ENCODE assay signal across 8 cellular contexts in genomic region chr11:35141034-35141433, GRCh38. TPM values are rescaled to one million over a fixed set of nuclear protein-coding genes. Genes with fewer than 3 reads are reported as not detected.
DNase-seq lines count a peak whose midpoint lies in the region; ATAC-seq and TF ChIP-seq lines count a peak whose summit lies in the region.

No MANE protein-coding gene starts in this region.

- in situ Hi-C loops in gastrocnemius medialis (cut with MboI; ENCODE audit: low sequenced_read_pairs in 4 of 4) = loop anchor here in 1 of 4 donors (25.0 kb wide), 1 partner anchor 154 kb away; no protein-coding TSS in a partner anchor

- POLR2A ChIA-PET in SK-N-SH (lab: Yijun Ruan, JAX) = no interaction called here

- TF ChIP-seq CTCF in GM06990 (IDR thresholded peaks at IDR 0.05; ENCODE audit: insufficient read depth, low read length, poor library complexity, severe bottlenecking) = no peak
- no peak for TF ChIP-seq CTCF in SK-N-SH (IDR thresholded peaks at IDR 0.05)
- TF ChIP-seq CTCF in gastrocnemius medialis (IDR thresholded peaks at IDR 0.05 in 4 of 5, conservative IDR thresholded peaks at IDR 0.05 in 1 of 5) = no peak

- H3K9me3 ChIP-seq in SK-N-SH = no peaks in the 10 kb centered on the region
- H3K9me3 ChIP-seq in gastrocnemius medialis = no peaks in the 10 kb centered on the region

- peak overlapping the region; percentile 88 for H3K4me2 ChIP-seq in SK-N-SH

- peaks cover 21 to 36% of the 10 kb centered on the region in 2 experiments; a peak in 3 of 4 replicates for H3K4me1 ChIP-seq in SK-N-SH (ENCODE audit: control insufficient read depth in 1 of 2, insufficient read depth in 2 of 2, low read depth in 1 of 2, low read length in 1 of 2)
- peaks cover 4 to 20% of the 10 kb centered on the region in 2 donors for H3K4me1 ChIP-seq in gastrocnemius medialis

- peaks cover 48% of the 10 kb centered on the region for H4K20me1 ChIP-seq in SK-N-SH (ENCODE audit: insufficient read depth)

- DNase-seq in GM06990 (ENCODE audit: extremely low read depth, insufficient read length) (no peak), SK-N-SH (no peak), epithelial cell of prostate (ENCODE audit: low read depth, low spot score) (no peak), gastrocnemius medialis (no peak), NCI-H1092 treated with DMSO at 0.1 percent for 48 hours (lab: John Stamatoyannopoulos, UW) (no peak), posterior cingulate gyrus (no peak)
- DNase-seq in stimulated activated CD4-positive, alpha-beta T cell treated with anti-CD3 and anti-CD28 coated beads, Interleukin-1b, Interleukin-23, amount 100 ng/mL, for 48 hours = no peak

- peaks cover 78% of the 10 kb centered on the region for H3K79me2 ChIP-seq in SK-N-SH (ENCODE audit: insufficient read depth)

- peak overlapping the region; percentile 99 for H3K9ac ChIP-seq in SK-N-SH

- no peaks in the 10 kb centered on the region; the same call in 1 of the 2 replicates for H3K36me3 ChIP-seq in GM06990 (ENCODE audit: control insufficient read depth, insufficient read depth, low read length)
- H3K36me3 ChIP-seq in SK-N-SH (replicated peaks in 1 of 2; ENCODE audit: control insufficient read depth in 1 of 2, insufficient read depth in 2 of 2, low read length in 1 of 2) = peaks cover 0 to 21% of the 10 kb centered on the region in 2 experiments
- H3K36me3 ChIP-seq in gastrocnemius medialis = no peaks in the 10 kb centered on the region

- H3K27ac ChIP-seq in SK-N-SH (ENCODE audit: low read depth in 2 of 2, low read length in 1 of 2) (peak overlapping the region; percentile 19 to 80; a peak in 3 of 4 replicates), epithelial cell of prostate (peak overlapping the region; percentile 97), gastrocnemius medialis (peak overlapping the region; percentile 31 to 82 (median 60))

- no peak for TF ChIP-seq RAD21 in SK-N-SH (IDR thresholded peaks at IDR 0.05; ENCODE audit: low read length)

- CTCF ChIA-PET in SK-N-SH (lab: Yijun Ruan, JAX) = interaction anchor here (1.0 to 1.3 kb wide), 2 partner anchors 8 to 24 kb away, joined by 3 to 6 read pairs; no protein-coding TSS in a partner anchor

- WGBS in SK-N-SH (ENCODE audit: low lambda C conversion rate) = 23% methylated on average over 2 of the region's 2 CpGs

- no peak overlapping the region for H2AFZ ChIP-seq in SK-N-SH (ENCODE audit: low read depth)

- no peak for TF ChIP-seq POLR2A in gastrocnemius medialis (IDR thresholded peaks at IDR 0.05)

- no peak for ATAC-seq in gastrocnemius medialis
- no peak for ATAC-seq in HG03139 (IDR thresholded peaks at IDR 0.05; ENCODE audit: unreplicated experiment)

- intact Hi-C loops in gastrocnemius medialis (cut with DNase I; ENCODE audit: low total_unique reads) (no loop called here), posterior cingulate gyrus (cut with DNase I) (no loop called here)

- no peaks in the 10 kb centered on the region for H3K9me2 ChIP-seq in SK-N-SH

- H3K27me3 ChIP-seq in GM06990 (replicated peaks; ENCODE audit: control insufficient read depth, insufficient read depth, low read length) (no peaks in the 10 kb centered on the region), SK-N-SH (ENCODE audit: insufficient read depth) (no peaks in the 10 kb centered on the region), gastrocnemius medialis (peaks cover 0 to 7% (median 0%) of the 10 kb centered on the region in 3 donors)

- H3K4me3 ChIP-seq in GM06990 (replicated peaks; ENCODE audit: low read depth, low read length) (peak overlapping the region; percentile 84), SK-N-SH (ENCODE audit: low read depth in 2 of 2, low read length in 1 of 2) (peak overlapping the region; percentile 71 to 95; a peak in 3 of 4 replicates), gastrocnemius medialis (peak overlapping the region in 3 of 4 donors; percentile 25 to 78 (median 74))

- H3F3A ChIP-seq in SK-N-SH (replicated peaks; ENCODE audit: insufficient read depth) = peaks cover 45% of the 10 kb centered on the region

- no peak for TF ChIP-seq EP300 in SK-N-SH (IDR thresholded peaks at IDR 0.05; ENCODE audit: borderline replicate concordance in 1 of 2, low read depth in 1 of 2, low read length in 1 of 2)

TF ChIP-seq in SK-N-SH, 30 proteins besides CTCF, POLR2A, EP300 and RAD21:
- TF ChIP-seq, protein P1, sequence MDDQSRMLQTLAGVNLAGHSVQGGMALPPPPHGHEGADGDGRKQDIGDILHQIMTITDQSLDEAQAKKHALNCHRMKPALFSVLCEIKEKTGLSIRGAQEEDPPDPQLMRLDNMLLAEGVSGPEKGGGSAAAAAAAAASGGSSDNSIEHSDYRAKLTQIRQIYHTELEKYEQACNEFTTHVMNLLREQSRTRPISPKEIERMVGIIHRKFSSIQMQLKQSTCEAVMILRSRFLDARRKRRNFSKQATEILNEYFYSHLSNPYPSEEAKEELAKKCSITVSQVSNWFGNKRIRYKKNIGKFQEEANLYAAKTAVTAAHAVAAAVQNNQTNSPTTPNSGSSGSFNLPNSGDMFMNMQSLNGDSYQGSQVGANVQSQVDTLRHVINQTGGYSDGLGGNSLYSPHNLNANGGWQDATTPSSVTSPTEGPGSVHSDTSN (IDR thresholded peaks at IDR 0.05) = peak; percentile 33; the same call in 1 of the 2 replicates
- TF ChIP-seq, protein P2, sequence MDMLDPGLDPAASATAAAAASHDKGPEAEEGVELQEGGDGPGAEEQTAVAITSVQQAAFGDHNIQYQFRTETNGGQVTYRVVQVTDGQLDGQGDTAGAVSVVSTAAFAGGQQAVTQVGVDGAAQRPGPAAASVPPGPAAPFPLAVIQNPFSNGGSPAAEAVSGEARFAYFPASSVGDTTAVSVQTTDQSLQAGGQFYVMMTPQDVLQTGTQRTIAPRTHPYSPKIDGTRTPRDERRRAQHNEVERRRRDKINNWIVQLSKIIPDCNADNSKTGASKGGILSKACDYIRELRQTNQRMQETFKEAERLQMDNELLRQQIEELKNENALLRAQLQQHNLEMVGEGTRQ (IDR thresholded peaks at IDR 0.05; ENCODE audit: borderline replicate concordance, low read depth, low read length) = no peak
- TF ChIP-seq SIN3A (IDR thresholded peaks at IDR 0.05; ENCODE audit: borderline replicate concordance, low read depth, low read length) = no peak
- TF ChIP-seq JUND (IDR thresholded peaks at IDR 0.05) = no peak

RNA-seq across cellular contexts. Expression of gene CD44, which starts 2.1 kb away (rescaled TPM):
- polyA plus RNA-seq in SK-N-SH (2012; rRNA removed) = 457 and 550 TPM in 2 replicates
- polyA plus RNA-seq in SK-N-SH (2012; cell fraction: cytosol; rRNA removed) = 360 and 443 TPM in 2 replicates
- polyA plus RNA-seq in SK-N-SH (2012; cell fraction: nucleus; rRNA removed) = 271 and 426 TPM in 2 replicates
- total RNA-seq in gastrocnemius medialis = 10 to 100 TPM; 19.5 to 32.5 (median 29.2) TPM
